Comparison of ENCODE assay signal across 18 cellular contexts in genomic region chr11:76197941-76198640, GRCh38. TPM values are rescaled to one million over a fixed set of nuclear protein-coding genes. Genes with fewer than 3 reads are reported as not detected.
A peak's percentile ranks its signal among the peaks of the same experiment; 100 is the strongest.
DNase-seq lines count a peak whose midpoint lies in the region; ATAC-seq and TF ChIP-seq lines count a peak whose summit lies in the region.
"Had no signal": no experiment of that assay in that cellular context is flagged by ENCODE, and none has a peak within 500 bp of the region (broad histone marks: within the 10 kb centered on the region; RNA-seq: fewer than 3 reads in every experiment).

No MANE protein-coding gene starts in this region.

- H3K4me1 ChIP-seq in left ventricle myocardium inferior (no peaks in the 10 kb centered on the region), neuronal stem cell (ENCODE audit: control insufficient read depth in 2 of 2, insufficient read depth in 1 of 2, low read depth in 1 of 2, low read length in 2 of 2) (peaks cover 0 to 5% of the 10 kb centered on the region in 2 donors)
- H3K4me1 ChIP-seq: A549, Caco-2 had no signal

- H3K14ac ChIP-seq in neuronal stem cell (ENCODE audit: low read length), result no peak overlapping the region

- DNase-seq in Right ventricle myocardium inferior (ENCODE audit: missing footprints) (peak; percentile 11), left ventricle myocardium inferior (no peak), neuronal stem cell (ENCODE audit: low spot score) (no peak), Calu3 (no peak), NCI-H1694 treated with DMSO at 0.1 percent for 48 hours (lab: John Stamatoyannopoulos, UW) (no peak)
- DNase-seq in stimulated activated effector memory CD8-positive, alpha-beta T cell treated with anti-CD3 and anti-CD28 coated beads, Interleukin-12 subunit alpha, Interleukin-12 subunit beta, amount 100 ng/mL, for 72 hours (ENCODE audit: low spot score in 2 of 2), result no peak
- DNase-seq: AML-193; Caco-2; CD4-positive, alpha-beta T cell; DMS153; DMS79; GDM1; HCEC 1CT had no signal

- peak overlapping the region; percentile 39 for H2BK5ac ChIP-seq in neuronal stem cell (ENCODE audit: low read length)

- H3K9me3 ChIP-seq in left ventricle myocardium inferior (replicated peaks) (no peaks in the 10 kb centered on the region), neuronal stem cell (replicated peaks in 1 of 2; ENCODE audit: control insufficient read depth in 2 of 2, insufficient read depth in 1 of 2, low read depth in 1 of 2, low read length in 2 of 2) (no peaks in the 10 kb centered on the region)
- H3K9me3 ChIP-seq: A549, Caco-2 had no signal

- peak overlapping the region; percentile 75 for H3K27ac Mint-ChIP-seq in stimulated activated effector memory CD8-positive, alpha-beta T cell treated with anti-CD3 and anti-CD28 coated beads, Interleukin-12 subunit alpha, Interleukin-12 subunit beta, amount 100 ng/mL, for 72 hours
- no peak overlapping the region for H3K27ac Mint-ChIP-seq in Calu3 (ENCODE audit: unreplicated experiment)
- H3K27ac Mint-ChIP-seq: CD4-positive, alpha-beta T cell; GM23338 had no signal

- H3K18ac ChIP-seq in neuronal stem cell (ENCODE audit: low read length), result peak overlapping the region; percentile 36

- H4K8ac ChIP-seq in neuronal stem cell (ENCODE audit: low read depth, low read length), result no peak overlapping the region

- no peaks in the 10 kb centered on the region for H3K79me1 ChIP-seq in neuronal stem cell (ENCODE audit: low read depth, low read length)

- H3K36me3 Mint-ChIP-seq in stimulated activated effector memory CD8-positive, alpha-beta T cell treated with anti-CD3 and anti-CD28 coated beads, Interleukin-12 subunit alpha, Interleukin-12 subunit beta, amount 100 ng/mL, for 72 hours, result no peaks in the 10 kb centered on the region
- no peaks in the 10 kb centered on the region for H3K36me3 Mint-ChIP-seq in Calu3 (ENCODE audit: insufficient read depth, unreplicated experiment)

- no peak overlapping the region for H2BK15ac ChIP-seq in neuronal stem cell (ENCODE audit: low read length)

- H3K27me3 Mint-ChIP-seq in Calu3 (ENCODE audit: unreplicated experiment), result peaks cover 21% of the 10 kb centered on the region
- H3K27me3 Mint-ChIP-seq: CD4-positive, alpha-beta T cell had no signal

- no peak overlapping the region for H4K91ac ChIP-seq in neuronal stem cell (ENCODE audit: low read depth, low read length, poor library complexity)

- H3K36me3 ChIP-seq in left ventricle myocardium inferior, result peaks cover 7% of the 10 kb centered on the region
- no peaks in the 10 kb centered on the region for H3K36me3 ChIP-seq in neuronal stem cell (replicated peaks in 1 of 2; ENCODE audit: control insufficient read depth in 2 of 2, insufficient read depth in 2 of 2, low read length in 2 of 2)

- CTCF ChIA-PET in Calu3 (lab: Charles Lee), result no interaction called here

- no peak for ATAC-seq in Right ventricle myocardium inferior
- no peak for ATAC-seq in stimulated activated effector memory CD8-positive, alpha-beta T cell treated with anti-CD3 and anti-CD28 coated beads, Interleukin-12 subunit alpha, Interleukin-12 subunit beta, amount 100 ng/mL, for 72 hours
- ATAC-seq in GM21360 (IDR thresholded peaks at IDR 0.05; ENCODE audit: unreplicated experiment), result no peak
- ATAC-seq: A549, GM23338 had no signal

- H2AFZ ChIP-seq in neuronal stem cell (ENCODE audit: low read length), result no peak overlapping the region
- H2AFZ ChIP-seq: GM23338 had no signal

- H3K4me3 Mint-ChIP-seq in stimulated activated effector memory CD8-positive, alpha-beta T cell treated with anti-CD3 and anti-CD28 coated beads, Interleukin-12 subunit alpha, Interleukin-12 subunit beta, amount 100 ng/mL, for 72 hours, result no peak overlapping the region
- no peak overlapping the region for H3K4me3 Mint-ChIP-seq in Calu3 (ENCODE audit: low read depth, unreplicated experiment)
- H3K4me3 Mint-ChIP-seq: CD4-positive, alpha-beta T cell; GM23338 had no signal

- no peak overlapping the region for H2BK120ac ChIP-seq in neuronal stem cell (ENCODE audit: low read depth, low read length)

- H3K4ac ChIP-seq in neuronal stem cell (ENCODE audit: low read length), result peak overlapping the region; percentile 37

- TF ChIP-seq CTCF in left ventricle myocardium inferior (IDR thresholded peaks at IDR 0.05; ENCODE audit: borderline replicate concordance), result no peak
- TF ChIP-seq CTCF in Calu3 (IDR thresholded peaks at IDR 0.05; ENCODE audit: unreplicated experiment), result no peak

- peak overlapping the region; percentile 73 for H2BK12ac ChIP-seq in neuronal stem cell (ENCODE audit: low read length)

- intact Hi-C loops in Right ventricle myocardium inferior (cut with DNase I) (no loop called here), left ventricle myocardium inferior (cut with micrococcal nuclease) (no loop called here), Calu3 (cut with micrococcal nuclease; ENCODE audit: unreplicated experiment) (no loop called here)

- no peak overlapping the region for H3K4me2 ChIP-seq in neuronal stem cell (ENCODE audit: insufficient read depth, low read length, poor library complexity, severe bottlenecking)
- H3K4me2 ChIP-seq: A549, GM23338 had no signal

- peak overlapping the region; percentile 53 for H2AK5ac ChIP-seq in neuronal stem cell (ENCODE audit: low read depth, low read length)

- WGBS in neuronal stem cell (ENCODE audit: extremely low coverage in 2 of 2, insufficient read length in 2 of 2, insufficient replicate concordance in 1 of 2), 2 donors, result no CpG with 5 or more reads among the region's 6 CpGs

- H3K4me1 Mint-ChIP-seq in stimulated activated effector memory CD8-positive, alpha-beta T cell treated with anti-CD3 and anti-CD28 coated beads, Interleukin-12 subunit alpha, Interleukin-12 subunit beta, amount 100 ng/mL, for 72 hours, result peaks cover 19% of the 10 kb centered on the region
- H3K4me1 Mint-ChIP-seq in Calu3 (ENCODE audit: low read depth, unreplicated experiment), result peaks cover 8% of the 10 kb centered on the region
- H3K4me1 Mint-ChIP-seq: GM23338 had no signal

- H3K4me3 ChIP-seq in left ventricle myocardium inferior (no peak overlapping the region), neuronal stem cell (ENCODE audit: low read length in 2 of 2) (no peak overlapping the region)
- H3K4me3 ChIP-seq: A549, GM23338 had no signal

- no peaks in the 10 kb centered on the region for H3K9me3 Mint-ChIP-seq in stimulated activated effector memory CD8-positive, alpha-beta T cell treated with anti-CD3 and anti-CD28 coated beads, Interleukin-12 subunit alpha, Interleukin-12 subunit beta, amount 100 ng/mL, for 72 hours
- no peaks in the 10 kb centered on the region for H3K9me3 Mint-ChIP-seq in Calu3 (ENCODE audit: low read depth, unreplicated experiment)
- H3K9me3 Mint-ChIP-seq: CD4-positive, alpha-beta T cell; GM23338 had no signal

- BruUV-seq in Calu3 (replicated peaks; lab: Mats Ljungman, UMichigan), result no TSS peak

- no peak overlapping the region for H3K9ac ChIP-seq in neuronal stem cell (ENCODE audit: low read depth, low read length, poor library complexity)

- H3K27me3 ChIP-seq in left ventricle myocardium inferior (ENCODE audit: low read depth) (no peaks in the 10 kb centered on the region), neuronal stem cell (ENCODE audit: control insufficient read depth in 3 of 3, insufficient read depth in 3 of 3, low read depth in 1 of 3, low read length in 3 of 3) (peaks cover 0 to 51% (median 2%) of the 10 kb centered on the region in 3 experiments)

- peak overlapping the region; percentile 73 for H3K23ac ChIP-seq in neuronal stem cell (ENCODE audit: low read depth, low read length, poor library complexity)

- H3K27ac ChIP-seq in left ventricle myocardium inferior (replicated peaks) (no peak overlapping the region), neuronal stem cell (replicated peaks; ENCODE audit: low read length) (no peak overlapping the region)
- H3K27ac ChIP-seq: 22Rv1, A549, C4-2B had no signal

RNA-seq across cellular contexts. Expression of gene WNT11, which starts 8.2 kb away (rescaled TPM):
- total RNA-seq in Right ventricle myocardium inferior, result 18.2 TPM
- 22.7 TPM for total RNA-seq in left ventricle myocardium inferior
- polyA plus RNA-seq in neuronal stem cell (2013, experiment 1 of 2), result 0.15 TPM
- polyA plus RNA-seq in neuronal stem cell (2013, experiment 2 of 2), result 0.12 TPM
- total RNA-seq in Calu3 (2022), result not detected in 2 replicates

Comparison
In these comparisons a context has a peak if more than half of its experiments do, and no peak if none do; other contexts are left out.
1. RNA of gene WNT11, which starts 8.2 kb away (total RNA-seq): 22.7 TPM in left ventricle myocardium inferior (single experiment) and 18.2 TPM in Right ventricle myocardium inferior (single experiment); not detected in Calu3; every median in the first group is over 10 times any median in the second.